1 cellular context compared by ENCODE assay signal in genomic region chr1:192984058-192984457, GRCh38.
A peak's percentile ranks its signal among the peaks of the same experiment; 100 is the strongest.
TF ChIP-seq lines count a peak whose summit lies in the region.

No MANE protein-coding gene starts in this region.

TF ChIP-seq in GM12878, 131 proteins besides CTCF, POLR2A, EP300 and RAD21 (continued from another document):
- TF ChIP-seq RELB (IDR thresholded peaks at IDR 0.05; ENCODE audit: low read depth) (no peak), RUNX3 (IDR thresholded peaks at IDR 0.05; ENCODE audit: low read length) (0 out of 2 replicates have a peak, but pooled peaks have one; percentile 52), TCF3 (IDR thresholded peaks at IDR 0.05; ENCODE audit: borderline replicate concordance, insufficient read depth, low read depth, low read length) (no peak), HSF1 (IDR thresholded peaks at IDR 0.05; ENCODE audit: low read depth, low read length) (no peak), HDAC6 (IDR thresholded peaks at IDR 0.05; ENCODE audit: unreplicated experiment) (no peak), USF2 (IDR thresholded peaks at IDR 0.05; ENCODE audit: borderline replicate concordance, low read depth, low read length) (no peak), HDAC2 (IDR thresholded peaks at IDR 0.05) (no peak), JUNB (IDR thresholded peaks at IDR 0.05) (peak; percentile 22; the same call in 1 of the 2 replicates), PKNOX1 (IDR thresholded peaks at IDR 0.05) (no peak), NR2C2 (IDR thresholded peaks at IDR 0.05; ENCODE audit: borderline replicate concordance, control insufficient read depth, insufficient read length, low read depth) (no peak), CREM (IDR thresholded peaks at IDR 0.05; ENCODE audit: low read depth) (peak; percentile 15; the same call in 1 of the 2 replicates), BCLAF1 (IDR thresholded peaks at IDR 0.05) (no peak)
